19 cellular contexts compared by ENCODE assay signal in the genomic region with DNA sequence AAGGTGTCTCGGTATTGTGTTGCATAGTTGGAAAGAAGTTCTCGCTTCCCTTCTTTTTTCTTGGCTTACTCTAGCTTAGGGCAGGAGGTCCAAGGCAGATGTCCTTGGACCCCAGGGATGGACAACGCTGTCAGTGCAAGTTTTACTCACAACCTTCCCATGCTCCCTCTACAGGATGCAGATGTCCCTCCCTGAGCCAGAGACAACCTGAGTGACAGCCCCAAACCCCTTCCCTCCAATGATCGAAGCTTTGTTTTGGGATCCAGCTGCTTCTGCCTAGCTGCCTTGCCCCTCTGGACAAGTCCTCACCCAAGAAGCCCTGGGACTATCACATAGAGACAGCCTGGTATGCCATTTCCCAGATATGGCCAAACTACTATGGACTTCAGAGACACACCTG.
DNase-seq lines count a peak whose midpoint lies in the region; ATAC-seq, FAIRE-seq and TF ChIP-seq lines count a peak whose summit lies in the region.
"Had no signal": no experiment of that assay in that cellular context is flagged by ENCODE, and none has a peak within 500 bp of the region (broad histone marks: within the 10 kb centered on the region; RNA-seq: fewer than 3 reads in every experiment).

No MANE protein-coding gene starts in this region.

- H4K8ac ChIP-seq in mesenchymal stem cell (ENCODE audit: low read length): no peak overlapping the region

- H3K79me2 ChIP-seq in GM23338 (replicated peaks; ENCODE audit: insufficient read depth) (no peaks in the 10 kb centered on the region), K562 (ENCODE audit: control insufficient read depth, insufficient read depth, low read length) (no peaks in the 10 kb centered on the region)

- H3K27me3 Mint-ChIP-seq in activated T-cell treated with anti-CD3 and anti-CD28 coated beads, Interleukin-2, amount 50 U/mL, for 24 hours: no peaks in the 10 kb centered on the region
- H3K27me3 Mint-ChIP-seq in activated T-cell treated with anti-CD3 and anti-CD28 coated beads, Interleukin-2, amount 50 U/mL, for 4 hours (ENCODE audit: low read depth): no peaks in the 10 kb centered on the region
- peaks cover 2% of the 10 kb centered on the region for H3K27me3 Mint-ChIP-seq in GM23338 (ENCODE audit: insufficient read depth, low read depth, poor library complexity)
- H3K27me3 Mint-ChIP-seq in osteocyte (ENCODE audit: unreplicated experiment): no peaks in the 10 kb centered on the region

- H2AK5ac ChIP-seq in mesenchymal stem cell (ENCODE audit: low read length, severe bottlenecking): peak overlapping the region; percentile 5

- H4K91ac ChIP-seq in mesenchymal stem cell (ENCODE audit: low read length): peak overlapping the region; percentile 9

- H3K4me3 ChIP-seq in GM23338: no peak overlapping the region
- H3K4me3 ChIP-seq in K562: no peak overlapping the region
- no peak overlapping the region for H3K4me3 ChIP-seq in mesenchymal stem cell (ENCODE audit: insufficient read depth in 1 of 2, low read depth in 1 of 2, low read length in 2 of 2)
- H3K4me3 ChIP-seq: SJCRH30 had no signal

- H3K27ac ChIP-seq in GM23338 (ENCODE audit: low read depth) (no peak overlapping the region), K562 (ENCODE audit: extremely low read depth, low read depth, low read length) (no peak overlapping the region), mesenchymal stem cell (ENCODE audit: low read length, poor library complexity, severe bottlenecking) (no peak overlapping the region)
- H3K27ac ChIP-seq: SJCRH30 had no signal

- no peaks in the 10 kb centered on the region for H4K20me1 ChIP-seq in GM23338 (replicated peaks; ENCODE audit: insufficient read depth)
- no peaks in the 10 kb centered on the region for H4K20me1 ChIP-seq in K562 (replicated peaks; ENCODE audit: control insufficient read depth, insufficient read depth, low read length)

- no peak overlapping the region for H2BK15ac ChIP-seq in mesenchymal stem cell (ENCODE audit: low read depth, poor library complexity, severe bottlenecking)

- no peak for ATAC-seq in activated T-cell treated with anti-CD3 and anti-CD28 coated beads, Interleukin-2, amount 50 U/mL, for 4 hours
- peak; percentile 35; the same call in 2 of the 3 replicates for ATAC-seq in GM23338
- ATAC-seq in K562: peak; percentile 71

- no peak for DNase-seq in activated T-cell treated with anti-CD3 and anti-CD28 coated beads, Interleukin-2, amount 50 U/mL, for 24 hours
- DNase-seq in activated T-cell treated with anti-CD3 and anti-CD28 coated beads, Interleukin-2, amount 50 U/mL, for 4 hours: no peak
- DNase-seq in GM23338 (ENCODE audit: low spot score): peak; percentile 14
- peak in 1 of 4 experiments; percentile 30 for DNase-seq in K562 (ENCODE audit: extremely low read depth in 1 of 4, low spot score in 3 of 4)
- no peak for DNase-seq in mesenchymal stem cell
- DNase-seq in H4 (ENCODE audit: low spot score): no peak
- DNase-seq in DMS53 (lab: John Stamatoyannopoulos, UW): no peak
- no peak for DNase-seq in osteocyte (ENCODE audit: extremely low spot score, unreplicated experiment)
- DNase-seq: C1 segment of cervical spinal cord, DMS 273 treated with DMSO at 0.1 percent for 48 hours, GF-D8, H7, NCI-H1417, NCI-H187 treated with DMSO at 0.1 percent for 48 hours, NCI-H446, NCI-H69, RPMI8226, SJCRH30 had no signal

- no TSS peak for BruUV-seq in K562 (replicated peaks; lab: Mats Ljungman, UMichigan)

- intact Hi-C loops in K562 (cut with micrococcal nuclease): loop anchor here (10.0 kb wide), 1 partner anchor 144 kb away; no protein-coding TSS in a partner anchor

- peak in 1 of 2 experiments; percentile 31; a peak in 1 of 4 replicates for TF ChIP-seq CTCF in GM23338 (conservative IDR thresholded peaks at IDR 0.05; ENCODE audit: low read depth in 2 of 2)
- 0 out of 6 replicates have a peak, but pooled peaks of 1 of the 3 experiments have one; percentile 30 for TF ChIP-seq CTCF in K562 (IDR thresholded peaks at IDR 0.05 in 2 of 3, conservative IDR thresholded peaks at IDR 0.05 in 1 of 3; ENCODE audit: insufficient read depth in 2 of 3, low read depth in 1 of 3, low read length in 3 of 3)
- TF ChIP-seq CTCF in osteocyte (IDR thresholded peaks at IDR 0.05): no peak

- H3K4me3 Mint-ChIP-seq in activated T-cell treated with anti-CD3 and anti-CD28 coated beads, Interleukin-2, amount 50 U/mL, for 24 hours: no peak overlapping the region
- H3K4me3 Mint-ChIP-seq in activated T-cell treated with anti-CD3 and anti-CD28 coated beads, Interleukin-2, amount 50 U/mL, for 4 hours: no peak overlapping the region
- H3K4me3 Mint-ChIP-seq in GM23338 (no peak overlapping the region), osteocyte (ENCODE audit: unreplicated experiment) (no peak overlapping the region)
- H3K4me3 Mint-ChIP-seq: IgD-negative memory B cell had no signal

- peak in 1 of 2 experiments; percentile 33; a peak in 1 of 4 replicates for TF ChIP-seq RAD21 in K562 (CRISPR knock-in tag; conservative IDR thresholded peaks at IDR 0.05 in 1 of 2, IDR thresholded peaks at IDR 0.05 in 1 of 2)

- H3K4me1 ChIP-seq in GM23338 (ENCODE audit: insufficient read depth) (peaks cover 7% of the 10 kb centered on the region; the same call in 1 of the 2 replicates), K562 (replicated peaks in 1 of 2; ENCODE audit: control insufficient read depth in 2 of 2, insufficient read depth in 2 of 2, low read length in 2 of 2) (peaks cover 0 to 8% of the 10 kb centered on the region in 2 experiments; a peak in 3 of 5 replicates), mesenchymal stem cell (ENCODE audit: control insufficient read depth, insufficient read depth, low read depth, low read length) (peaks cover 2% of the 10 kb centered on the region)
- H3K4me1 ChIP-seq: SJCRH30 had no signal

- in situ Hi-C loops in K562 (cut with MboI): no loop called here

- H2BK5ac ChIP-seq in mesenchymal stem cell (ENCODE audit: low read depth, low read length, poor library complexity, severe bottlenecking): no peak overlapping the region

- CTCF ChIA-PET in K562 (lab: Yijun Ruan, JAX; ENCODE audit: low intra/inter-chr PET ratio): no interaction called here

- no peak for FAIRE-seq in K562 (lab: Jason Lieb, UNC)

- peak overlapping the region in 1 of 2 experiments; percentile 4 for H2BK12ac ChIP-seq in mesenchymal stem cell (ENCODE audit: low read length in 2 of 2)

- H3K9me2 ChIP-seq in GM23338 (ENCODE audit: insufficient read depth): 0 out of 2 replicates have a peak, but pooled peaks cover 3% of the 10 kb centered on the region

- POLR2A ChIA-PET in K562 (lab: Yijun Ruan, JAX): no interaction called here

- H3K36me3 ChIP-seq in GM23338 (ENCODE audit: insufficient read depth): no peaks in the 10 kb centered on the region
- no peaks in the 10 kb centered on the region for H3K36me3 ChIP-seq in K562 (ENCODE audit: control insufficient read depth, insufficient read depth, low read length)
- no peaks in the 10 kb centered on the region for H3K36me3 ChIP-seq in mesenchymal stem cell (ENCODE audit: control insufficient read depth in 1 of 2, insufficient read depth in 2 of 2, low read depth in 1 of 2, low read length in 2 of 2)
- H3K36me3 ChIP-seq: SJCRH30 had no signal

- H3K4ac ChIP-seq in mesenchymal stem cell (ENCODE audit: low read depth in 1 of 2, low read length in 2 of 2): no peak overlapping the region

- no peaks in the 10 kb centered on the region for H3K36me3 Mint-ChIP-seq in activated T-cell treated with anti-CD3 and anti-CD28 coated beads, Interleukin-2, amount 50 U/mL, for 24 hours (ENCODE audit: low read depth)
- H3K36me3 Mint-ChIP-seq in activated T-cell treated with anti-CD3 and anti-CD28 coated beads, Interleukin-2, amount 50 U/mL, for 4 hours (ENCODE audit: insufficient read depth): no peaks in the 10 kb centered on the region
- H3K36me3 Mint-ChIP-seq in GM23338 (ENCODE audit: low read depth) (no peaks in the 10 kb centered on the region), osteocyte (ENCODE audit: unreplicated experiment) (no peaks in the 10 kb centered on the region)
- H3K36me3 Mint-ChIP-seq: IgD-negative memory B cell had no signal

- H3K9me3 ChIP-seq in K562 (replicated peaks; ENCODE audit: control insufficient read depth, insufficient read depth, low read depth, low read length) (no peaks in the 10 kb centered on the region), mesenchymal stem cell (ENCODE audit: control insufficient read depth, low read length) (no peaks in the 10 kb centered on the region)
- H3K9me3 ChIP-seq: SJCRH30 had no signal

- H3K9ac ChIP-seq in K562 (ENCODE audit: insufficient read depth in 1 of 2, low read depth in 2 of 2, low read length in 2 of 2) (no peak overlapping the region), mesenchymal stem cell (ENCODE audit: low read length) (no peak overlapping the region)

- H3F3A ChIP-seq in GM23338 (replicated peaks; ENCODE audit: low read depth): no peaks in the 10 kb centered on the region

- H3K4me2 ChIP-seq in GM23338 (no peak overlapping the region), K562 (ENCODE audit: insufficient read depth, low read length) (no peak overlapping the region), mesenchymal stem cell (ENCODE audit: low read length, poor library complexity, severe bottlenecking) (no peak overlapping the region)

- WGBS in K562 (ENCODE audit: insufficient coverage, low coverage, missing lambda C conversion rate): 13% methylated on average over 4 of the region's 4 CpGs
- WGBS in mesenchymal stem cell: 89% methylated on average over 4 of the region's 4 CpGs

- H3K18ac ChIP-seq in mesenchymal stem cell (ENCODE audit: low read depth in 1 of 2, low read length in 2 of 2): peak overlapping the region in 1 of 2 experiments; percentile 75

- peak overlapping the region in 1 of 2 experiments; percentile 72 for H3K14ac ChIP-seq in mesenchymal stem cell (ENCODE audit: low read length in 2 of 2)

- peak overlapping the region; percentile 61 for H3K27ac Mint-ChIP-seq in activated T-cell treated with anti-CD3 and anti-CD28 coated beads, Interleukin-2, amount 50 U/mL, for 24 hours
- H3K27ac Mint-ChIP-seq in GM23338 (no peak overlapping the region), osteocyte (ENCODE audit: unreplicated experiment) (no peak overlapping the region)
- H3K27ac Mint-ChIP-seq: IgD-negative memory B cell had no signal

- no peaks in the 10 kb centered on the region for H3K9me1 ChIP-seq in K562 (ENCODE audit: control insufficient read depth, insufficient read depth, low read length)

- peak overlapping the region in 1 of 2 experiments; percentile 42 for H3K23ac ChIP-seq in mesenchymal stem cell (ENCODE audit: low read length in 2 of 2)

- H2AFZ ChIP-seq in GM23338 (no peak overlapping the region), K562 (ENCODE audit: low read depth, low read length) (no peak overlapping the region), mesenchymal stem cell (ENCODE audit: low read depth, low read length) (no peak overlapping the region)

- no peak overlapping the region for H2BK120ac ChIP-seq in mesenchymal stem cell (ENCODE audit: low read depth, low read length)

- TF ChIP-seq EP300 in K562 (IDR thresholded peaks at IDR 0.05; ENCODE audit: low read length): no peak

- TF ChIP-seq POLR2A in K562 (conservative IDR thresholded peaks at IDR 0.05): no peak

- no peaks in the 10 kb centered on the region for H3K79me1 ChIP-seq in mesenchymal stem cell (replicated peaks; ENCODE audit: low read length, poor library complexity, severe bottlenecking)

- no peaks in the 10 kb centered on the region for H3K9me3 Mint-ChIP-seq in activated T-cell treated with anti-CD3 and anti-CD28 coated beads, Interleukin-2, amount 50 U/mL, for 24 hours
- H3K9me3 Mint-ChIP-seq in activated T-cell treated with anti-CD3 and anti-CD28 coated beads, Interleukin-2, amount 50 U/mL, for 4 hours: no peaks in the 10 kb centered on the region
- H3K9me3 Mint-ChIP-seq in GM23338 (no peaks in the 10 kb centered on the region), osteocyte (ENCODE audit: unreplicated experiment) (peaks cover 3% of the 10 kb centered on the region)
- H3K9me3 Mint-ChIP-seq: IgD-negative memory B cell had no signal

- H3K27me3 ChIP-seq in GM23338 (ENCODE audit: insufficient read depth) (no peaks in the 10 kb centered on the region), K562 (ENCODE audit: control insufficient read depth in 2 of 2, insufficient read depth in 2 of 2, low read length in 2 of 2) (peaks cover 15 to 25% of the 10 kb centered on the region in 2 experiments; a peak in 3 of 5 replicates), mesenchymal stem cell (ENCODE audit: control insufficient read depth in 1 of 2, insufficient read depth in 1 of 2, low read length in 2 of 2) (no peaks in the 10 kb centered on the region)
- H3K27me3 ChIP-seq: SJCRH30 had no signal

- peaks cover 37% of the 10 kb centered on the region for H3K4me1 Mint-ChIP-seq in activated T-cell treated with anti-CD3 and anti-CD28 coated beads, Interleukin-2, amount 50 U/mL, for 24 hours (ENCODE audit: low read depth)
- H3K4me1 Mint-ChIP-seq in activated T-cell treated with anti-CD3 and anti-CD28 coated beads, Interleukin-2, amount 50 U/mL, for 4 hours (ENCODE audit: low read depth): peaks cover 25% of the 10 kb centered on the region
- H3K4me1 Mint-ChIP-seq in GM23338 (peaks cover 3% of the 10 kb centered on the region; the same call in 2 of the 3 replicates), osteocyte (ENCODE audit: unreplicated experiment) (peaks cover 29% of the 10 kb centered on the region)

Comparison
In these comparisons a context has a peak if more than half of its experiments do, and no peak if none do; other contexts are left out.
1. ATAC-seq: peak in GM23338 (single experiment) and K562 (single experiment); none in activated T-cell treated with anti-CD3 and anti-CD28 coated beads, Interleukin-2, amount 50 U/mL, for 4 hours (0 of 2).